Comparison of ENCODE assay signal across 1 cellular context in genomic region chr2:113180131-113180946, GRCh38.
TF ChIP-seq lines count a peak whose summit lies in the region.

No MANE protein-coding gene starts in this region.

TF ChIP-seq in GM23338, 12 proteins besides CTCF, POLR2A, EP300 and RAD21 (continued from another document):
- TF ChIP-seq JUNB (IDR thresholded peaks at IDR 0.05; ENCODE audit: unreplicated experiment) (no peak), CREB1 (CRISPR knock-in tag; IDR thresholded peaks at IDR 0.05; ENCODE audit: low read depth) (no peak)
- TF ChIP-seq, protein P1, sequence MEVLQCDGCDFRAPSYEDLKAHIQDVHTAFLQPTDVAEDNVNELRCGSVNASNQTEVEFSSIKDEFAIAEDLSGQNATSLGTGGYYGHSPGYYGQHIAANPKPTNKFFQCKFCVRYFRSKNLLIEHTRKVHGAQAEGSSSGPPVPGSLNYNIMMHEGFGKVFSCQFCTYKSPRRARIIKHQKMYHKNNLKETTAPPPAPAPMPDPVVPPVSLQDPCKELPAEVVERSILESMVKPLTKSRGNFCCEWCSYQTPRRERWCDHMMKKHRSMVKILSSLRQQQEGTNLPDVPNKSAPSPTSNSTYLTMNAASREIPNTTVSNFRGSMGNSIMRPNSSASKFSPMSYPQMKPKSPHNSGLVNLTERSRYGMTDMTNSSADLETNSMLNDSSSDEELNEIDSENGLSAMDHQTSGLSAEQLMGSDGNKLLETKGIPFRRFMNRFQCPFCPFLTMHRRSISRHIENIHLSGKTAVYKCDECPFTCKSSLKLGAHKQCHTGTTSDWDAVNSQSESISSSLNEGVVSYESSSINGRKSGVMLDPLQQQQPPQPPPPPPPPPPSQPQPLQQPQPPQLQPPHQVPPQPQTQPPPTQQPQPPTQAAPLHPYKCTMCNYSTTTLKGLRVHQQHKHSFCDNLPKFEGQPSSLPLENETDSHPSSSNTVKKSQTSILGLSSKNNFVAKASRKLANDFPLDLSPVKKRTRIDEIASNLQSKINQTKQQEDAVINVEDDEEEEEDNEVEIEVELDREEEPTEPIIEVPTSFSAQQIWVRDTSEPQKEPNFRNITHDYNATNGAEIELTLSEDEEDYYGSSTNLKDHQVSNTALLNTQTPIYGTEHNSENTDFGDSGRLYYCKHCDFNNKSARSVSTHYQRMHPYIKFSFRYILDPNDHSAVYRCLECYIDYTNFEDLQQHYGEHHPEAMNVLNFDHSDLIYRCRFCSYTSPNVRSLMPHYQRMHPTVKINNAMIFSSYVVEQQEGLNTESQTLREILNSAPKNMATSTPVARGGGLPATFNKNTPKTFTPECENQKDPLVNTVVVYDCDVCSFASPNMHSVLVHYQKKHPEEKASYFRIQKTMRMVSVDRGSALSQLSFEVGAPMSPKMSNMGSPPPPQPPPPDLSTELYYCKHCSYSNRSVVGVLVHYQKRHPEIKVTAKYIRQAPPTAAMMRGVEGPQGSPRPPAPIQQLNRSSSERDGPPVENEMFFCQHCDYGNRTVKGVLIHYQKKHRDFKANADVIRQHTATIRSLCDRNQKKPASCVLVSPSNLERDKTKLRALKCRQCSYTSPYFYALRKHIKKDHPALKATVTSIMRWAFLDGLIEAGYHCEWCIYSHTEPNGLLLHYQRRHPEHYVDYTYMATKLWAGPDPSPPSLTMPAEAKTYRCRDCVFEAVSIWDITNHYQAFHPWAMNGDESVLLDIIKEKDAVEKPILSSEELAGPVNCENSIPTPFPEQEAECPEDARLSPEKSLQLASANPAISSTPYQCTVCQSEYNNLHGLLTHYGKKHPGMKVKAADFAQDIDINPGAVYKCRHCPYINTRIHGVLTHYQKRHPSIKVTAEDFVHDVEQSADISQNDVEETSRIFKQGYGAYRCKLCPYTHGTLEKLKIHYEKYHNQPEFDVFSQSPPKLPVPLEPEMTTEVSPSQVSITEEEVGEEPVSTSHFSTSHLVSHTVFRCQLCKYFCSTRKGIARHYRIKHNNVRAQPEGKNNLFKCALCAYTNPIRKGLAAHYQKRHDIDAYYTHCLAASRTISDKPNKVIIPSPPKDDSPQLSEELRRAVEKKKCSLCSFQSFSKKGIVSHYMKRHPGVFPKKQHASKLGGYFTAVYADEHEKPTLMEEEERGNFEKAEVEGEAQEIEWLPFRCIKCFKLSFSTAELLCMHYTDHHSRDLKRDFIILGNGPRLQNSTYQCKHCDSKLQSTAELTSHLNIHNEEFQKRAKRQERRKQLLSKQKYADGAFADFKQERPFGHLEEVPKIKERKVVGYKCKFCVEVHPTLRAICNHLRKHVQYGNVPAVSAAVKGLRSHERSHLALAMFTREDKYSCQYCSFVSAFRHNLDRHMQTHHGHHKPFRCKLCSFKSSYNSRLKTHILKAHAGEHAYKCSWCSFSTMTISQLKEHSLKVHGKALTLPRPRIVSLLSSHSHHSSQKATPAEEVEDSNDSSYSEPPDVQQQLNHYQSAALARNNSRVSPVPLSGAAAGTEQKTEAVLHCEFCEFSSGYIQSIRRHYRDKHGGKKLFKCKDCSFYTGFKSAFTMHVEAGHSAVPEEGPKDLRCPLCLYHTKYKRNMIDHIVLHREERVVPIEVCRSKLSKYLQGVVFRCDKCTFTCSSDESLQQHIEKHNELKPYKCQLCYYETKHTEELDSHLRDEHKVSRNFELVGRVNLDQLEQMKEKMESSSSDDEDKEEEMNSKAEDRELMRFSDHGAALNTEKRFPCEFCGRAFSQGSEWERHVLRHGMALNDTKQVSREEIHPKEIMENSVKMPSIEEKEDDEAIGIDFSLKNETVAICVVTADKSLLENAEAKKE (CRISPR knock-in tag; IDR thresholded peaks at IDR 0.05), result no peak
TF ChIP-seq in GM23338: peak in this region for 0.
